20 cellular contexts compared by ENCODE assay signal in genomic region chr6:168190646-168191443, GRCh38.
"Had no signal": no experiment of that assay in that cellular context is flagged by ENCODE, and none has a peak within 500 bp of the region (broad histone marks: within the 10 kb centered on the region; RNA-seq: fewer than 3 reads in every experiment).

No MANE protein-coding gene starts in this region.

- H3K27ac ChIP-seq: heart left ventricle, spleen, thoracic aorta had no signal

- H3K27ac Mint-ChIP-seq: activated CD8-positive, alpha-beta T cell treated with anti-CD3 and anti-CD28 coated beads for 36 hours; activated naive CD8-positive, alpha-beta T cell treated with anti-CD3 and anti-CD28 coated beads, Interleukin-2, amount 10 ng/mL, durations not matched to agents 7 days and 5 days; activated T-cell treated with anti-CD3 and anti-CD28 coated beads, Interleukin-2, amount 50 U/mL, for 72 hours; immature natural killer cell; naive B cell; stimulated activated naive CD8-positive, alpha-beta T cell treated with anti-CD3 and anti-CD28 coated beads, Interleukin-15, amount 100 ng/mL, for 72 hours; WTC11 had no signal

- H3K36me3 ChIP-seq: heart left ventricle, spleen, thoracic aorta had no signal

- H3K27me3 Mint-ChIP-seq: activated naive CD8-positive, alpha-beta T cell treated with anti-CD3 and anti-CD28 coated beads, Interleukin-2, amount 10 ng/mL, durations not matched to agents 7 days and 5 days had no signal

- DNase-seq: activated CD4-positive, alpha-beta T cell treated with anti-CD3 and anti-CD28 coated beads for 4 hours; activated CD8-positive, alpha-beta memory T cell treated with anti-CD3 and anti-CD28 coated beads, Interleukin-2, amount 50 U/mL, for 48 hours; activated CD8-positive, alpha-beta T cell treated with anti-CD3 and anti-CD28 coated beads for 36 hours; activated naive CD4-positive, alpha-beta T cell; activated naive CD8-positive, alpha-beta T cell treated with anti-CD3 and anti-CD28 coated beads, Interleukin-2, amount 10 ng/mL, durations not matched to agents 7 days and 5 days; activated T-cell treated with anti-CD3 and anti-CD28 coated beads, Interleukin-2, amount 50 U/mL, for 72 hours; dermis blood vessel endothelial cell; immature natural killer cell; left cardiac atrium; mammary epithelial cell; naive B cell; nucleus accumbens; spleen; stimulated activated CD4-positive, alpha-beta T cell treated with anti-CD3 and anti-CD28 coated beads, Interleukin-1b, Interleukin-23, amount 100 ng/mL, for 48 hours; stimulated activated naive CD8-positive, alpha-beta T cell treated with anti-CD3 and anti-CD28 coated beads, Interleukin-15, amount 100 ng/mL, for 72 hours had no signal

- H3K4me3 Mint-ChIP-seq: activated CD8-positive, alpha-beta T cell treated with anti-CD3 and anti-CD28 coated beads for 36 hours; activated naive CD8-positive, alpha-beta T cell treated with anti-CD3 and anti-CD28 coated beads, Interleukin-2, amount 10 ng/mL, durations not matched to agents 7 days and 5 days; activated T-cell treated with anti-CD3 and anti-CD28 coated beads, Interleukin-2, amount 50 U/mL, for 72 hours; brain; immature natural killer cell; stimulated activated naive CD8-positive, alpha-beta T cell treated with anti-CD3 and anti-CD28 coated beads, Interleukin-15, amount 100 ng/mL, for 72 hours; WTC11 had no signal

- H3K4me1 ChIP-seq: heart left ventricle, spleen had no signal

- H3K4me1 Mint-ChIP-seq: activated naive CD8-positive, alpha-beta T cell treated with anti-CD3 and anti-CD28 coated beads, Interleukin-2, amount 10 ng/mL, durations not matched to agents 7 days and 5 days; immature natural killer cell; naive B cell; stimulated activated naive CD8-positive, alpha-beta T cell treated with anti-CD3 and anti-CD28 coated beads, Interleukin-15, amount 100 ng/mL, for 72 hours had no signal

- H3K9me3 Mint-ChIP-seq: activated CD8-positive, alpha-beta T cell treated with anti-CD3 and anti-CD28 coated beads for 36 hours; activated naive CD8-positive, alpha-beta T cell treated with anti-CD3 and anti-CD28 coated beads, Interleukin-2, amount 10 ng/mL, durations not matched to agents 7 days and 5 days; activated T-cell treated with anti-CD3 and anti-CD28 coated beads, Interleukin-2, amount 50 U/mL, for 72 hours; stimulated activated naive CD8-positive, alpha-beta T cell treated with anti-CD3 and anti-CD28 coated beads, Interleukin-15, amount 100 ng/mL, for 72 hours had no signal

- H3K36me3 Mint-ChIP-seq: activated naive CD8-positive, alpha-beta T cell treated with anti-CD3 and anti-CD28 coated beads, Interleukin-2, amount 10 ng/mL, durations not matched to agents 7 days and 5 days; brain; immature natural killer cell; naive B cell had no signal

- H3K9me3 ChIP-seq: heart left ventricle, thoracic aorta had no signal

- H3K4me3 ChIP-seq: heart left ventricle, spleen, thoracic aorta had no signal

- ATAC-seq: activated CD8-positive, alpha-beta T cell treated with anti-CD3 and anti-CD28 coated beads for 36 hours; activated T-cell treated with anti-CD3 and anti-CD28 coated beads, Interleukin-2, amount 50 U/mL, for 72 hours; left cardiac atrium; right cardiac atrium; stimulated activated naive CD8-positive, alpha-beta T cell treated with anti-CD3 and anti-CD28 coated beads, Interleukin-15, amount 100 ng/mL, for 72 hours; WTC11 had no signal
